11 cellular contexts compared by ENCODE assay signal in genomic region chr17:76014925-76015261, GRCh38. TPM values are rescaled to one million over a fixed set of nuclear protein-coding genes. Genes with fewer than 3 reads are reported as not detected.
DNase-seq lines count a peak whose midpoint lies in the region; ATAC-seq lines count a peak whose summit lies in the region.
"Had no signal": no experiment of that assay in that cellular context is flagged by ENCODE, and none has a peak within 500 bp of the region (broad histone marks: within the 10 kb centered on the region; RNA-seq: fewer than 3 reads in every experiment).

No MANE protein-coding gene starts in this region.

- H3K9me3 ChIP-seq in SK-N-MC (ENCODE audit: low read depth, low read length) = no peaks in the 10 kb centered on the region

- DNase-seq in NCI-H2171 treated with DMSO at 0.1 percent for 48 hours (lab: John Stamatoyannopoulos, UW) (peak; percentile 55), NCI-H2171 (lab: John Stamatoyannopoulos, UW) (no peak), NCI-H2029 (lab: John Stamatoyannopoulos, UW) (peak; percentile 80), SK-N-MC (ENCODE audit: low read depth, low spot score) (no peak), sciatic nerve (ENCODE audit: low spot score) (peak; percentile 47), NOMO-1 (lab: John Stamatoyannopoulos, UW; ENCODE audit: unreplicated experiment in 2 of 2) (no peak)
- DNase-seq: cerebellar nuclear complex, foreskin melanocyte had no signal

- no peak overlapping the region for H3K9ac ChIP-seq in SK-N-MC (ENCODE audit: insufficient read length)

- intact Hi-C loops in sciatic nerve (cut with DNase I) = no loop called here

- ATAC-seq in sciatic nerve = no peak
- ATAC-seq in GM18907 (IDR thresholded peaks at IDR 0.05; ENCODE audit: unreplicated experiment) = no peak
- ATAC-seq in GM21786 (IDR thresholded peaks at IDR 0.05; ENCODE audit: unreplicated experiment) = no peak

- no peaks in the 10 kb centered on the region for H3K36me3 ChIP-seq in SK-N-MC (ENCODE audit: insufficient read depth, low read length)

- peak overlapping the region; percentile 58 for H3K4me3 ChIP-seq in SK-N-MC

- no peak overlapping the region for H3K27ac ChIP-seq in SK-N-MC

RNA-seq across cellular contexts. Expression of gene EVPL, which starts 12.2 kb away (rescaled TPM):
- total RNA-seq in sciatic nerve = 1.2 TPM
- total RNA-seq: neural crest cell had no signal

RNA-seq across cellular contexts. Expression of gene CDK3, which starts 14.2 kb away (rescaled TPM):
- total RNA-seq in sciatic nerve = 5.2 TPM

RNA-seq across cellular contexts. Expression of gene TEN1, which starts 35.9 kb away (rescaled TPM):
- total RNA-seq in sciatic nerve = 8.1 TPM

RNA-seq across cellular contexts. Expression of gene ACOX1, which starts 35.9 kb away (rescaled TPM):
- 64.6 TPM for total RNA-seq in sciatic nerve

RNA-seq across cellular contexts. Expression of gene SRP68, which starts 57.4 kb away (rescaled TPM):
- 65.1 TPM for total RNA-seq in sciatic nerve

Comparison
In these comparisons a context has a peak if more than half of its experiments do, and no peak if none do; other contexts are left out.
1. DNase-seq: peak in NCI-H2171 treated with DMSO at 0.1 percent for 48 hours (single experiment), NCI-H2029 (single experiment) and sciatic nerve (single experiment); none in NCI-H2171 (single experiment), SK-N-MC (single experiment) and NOMO-1 (0 of 2).